ENCODE assay signal across 27 cellular contexts in genomic region chr7:43199761-43200160, GRCh38.
A peak's percentile ranks its signal among the peaks of the same experiment; 100 is the strongest.
DNase-seq lines count a peak whose midpoint lies in the region; ATAC-seq, FAIRE-seq and TF ChIP-seq lines count a peak whose summit lies in the region.
"Had no signal": no experiment of that assay in that cellular context is flagged by ENCODE, and none has a peak within 500 bp of the region (broad histone marks: within the 10 kb centered on the region; RNA-seq: fewer than 3 reads in every experiment).

No MANE protein-coding gene starts in this region.

- H3K9me3 ChIP-seq in SJSA1 (replicated peaks) (no peaks in the 10 kb centered on the region), fibroblast of lung (ENCODE audit: control insufficient read depth, insufficient read depth, low read depth, low read length) (no peaks in the 10 kb centered on the region), skeletal muscle satellite cell (replicated peaks; ENCODE audit: low read length) (no peaks in the 10 kb centered on the region)
- H3K9me3 ChIP-seq: Caco-2, esophagus squamous epithelium, Peyer's patch, uterus had no signal

- intact Hi-C loops in left ventricle myocardium superior (cut with micrococcal nuclease): no loop called here

- DNase-seq in EH (ENCODE audit: low read depth) (peak; percentile 57), SJSA1 (ENCODE audit: low read depth in 1 of 2, low spot score in 2 of 2) (peak in 1 of 2 experiments; percentile 45), fibroblast of lung (ENCODE audit: low read depth in 2 of 2) (peak; percentile 36 to 45), D721Med (ENCODE audit: insufficient read length, low spot score) (no peak), left ventricle myocardium superior (no peak), DMS79 (lab: John Stamatoyannopoulos, UW) (no peak)
- DNase-seq: activated CD4-positive, alpha-beta T cell treated with anti-CD3 and anti-CD28 coated beads for 36 hours; activated CD8-positive, alpha-beta T cell treated with anti-CD3 and anti-CD28 coated beads for 36 hours; Caco-2; esophagus squamous epithelium; GOT3; hypothalamus; left cardiac atrium; NCI-H1048; NCI-H2107; NCI-H345; NCI-H774; Peyer's patch; SHP77 treated with DMSO at 0.1 percent for 48 hours; stimulated activated naive CD8-positive, alpha-beta T cell treated with anti-CD3 and anti-CD28 coated beads, Interleukin-15, amount 100 ng/mL, for 72 hours; uterus had no signal

- H3K9ac ChIP-seq in fibroblast of lung (ENCODE audit: insufficient read depth, low read length) (no peak overlapping the region), skeletal muscle satellite cell (ENCODE audit: low read depth, low read length) (peak overlapping the region; percentile 53)
- H3K9ac ChIP-seq: neural progenitor cell had no signal

- peak overlapping the region; percentile 94 for H3K27ac ChIP-seq in SJSA1
- no peak overlapping the region for H3K27ac ChIP-seq in fibroblast of lung (ENCODE audit: insufficient read depth, low read length)
- H3K27ac ChIP-seq: cardiac muscle cell, esophagus squamous epithelium, neural progenitor cell, Peyer's patch, uterus, VCaP had no signal

- H3K4me2 ChIP-seq in fibroblast of lung (ENCODE audit: extremely low read depth, insufficient read depth, low read length): no peak overlapping the region
- H3K4me2 ChIP-seq in skeletal muscle satellite cell (ENCODE audit: low read length): peak overlapping the region; percentile 60
- H3K4me2 ChIP-seq: neural progenitor cell had no signal

- FAIRE-seq in D721Med (lab: Jason Lieb, UNC): no peak
- FAIRE-seq: GM12878, GM19239 had no signal

- no peaks in the 10 kb centered on the region for H3K79me2 ChIP-seq in fibroblast of lung (ENCODE audit: control insufficient read depth, insufficient read depth, low read length)

- no peak overlapping the region for H3K4me3 ChIP-seq in SJSA1
- H3K4me3 ChIP-seq in fibroblast of lung (replicated peaks in 1 of 4; ENCODE audit: control extremely low read depth in 1 of 4, insufficient read depth in 1 of 4, low read depth in 3 of 4, low read length in 4 of 4): no peak overlapping the region
- H3K4me3 ChIP-seq in skeletal muscle satellite cell (ENCODE audit: low read length): no peak overlapping the region
- H3K4me3 ChIP-seq: cardiac muscle cell, esophagus squamous epithelium, GM12878, neural progenitor cell, Peyer's patch, uterus had no signal

- H3K4me1 ChIP-seq in SJSA1 (replicated peaks) (peaks cover 38% of the 10 kb centered on the region), fibroblast of lung (ENCODE audit: control insufficient read depth, extremely low read depth, insufficient read depth, low read length) (peaks cover 5% of the 10 kb centered on the region), skeletal muscle satellite cell (ENCODE audit: control insufficient read depth, insufficient read depth, low read length) (peaks cover 39% of the 10 kb centered on the region)
- H3K4me1 ChIP-seq: Caco-2, esophagus squamous epithelium, Peyer's patch, uterus had no signal

- H2AFZ ChIP-seq in fibroblast of lung (ENCODE audit: low read length): no peak overlapping the region

- H3K27me3 ChIP-seq in SJSA1 (replicated peaks) (no peaks in the 10 kb centered on the region), fibroblast of lung (ENCODE audit: control insufficient read depth, insufficient read depth, low read length) (no peaks in the 10 kb centered on the region), skeletal muscle satellite cell (ENCODE audit: control insufficient read depth, insufficient read depth, low read length) (no peaks in the 10 kb centered on the region)
- H3K27me3 ChIP-seq: cardiac muscle cell, neural progenitor cell, Peyer's patch, uterus had no signal

- H3K36me3 ChIP-seq in SJSA1 (no peaks in the 10 kb centered on the region), fibroblast of lung (ENCODE audit: control insufficient read depth, insufficient read depth, low read length) (no peaks in the 10 kb centered on the region), skeletal muscle satellite cell (ENCODE audit: insufficient read depth, low read length) (no peaks in the 10 kb centered on the region)
- H3K36me3 ChIP-seq: cardiac muscle cell, esophagus squamous epithelium, neural progenitor cell, Peyer's patch, uterus had no signal

- TF ChIP-seq CTCF in fibroblast of lung (conservative IDR thresholded peaks at IDR 0.05 in 1 of 2, IDR thresholded peaks at IDR 0.05 in 1 of 2; ENCODE audit: low read depth in 1 of 2, low read length in 2 of 2): no peak
- no peak for TF ChIP-seq CTCF in D721Med (IDR thresholded peaks at IDR 0.05; ENCODE audit: insufficient read depth, missing control alignments)

- no peak for ATAC-seq in left ventricle myocardium superior
- ATAC-seq: activated CD4-positive, alpha-beta T cell treated with anti-CD3 and anti-CD28 coated beads for 36 hours; activated CD8-positive, alpha-beta T cell treated with anti-CD3 and anti-CD28 coated beads for 36 hours; GM12878; left cardiac atrium; stimulated activated naive CD8-positive, alpha-beta T cell treated with anti-CD3 and anti-CD28 coated beads, Interleukin-15, amount 100 ng/mL, for 72 hours had no signal

- H4K20me1 ChIP-seq in fibroblast of lung (ENCODE audit: control insufficient read depth, extremely low read depth, insufficient read depth, low read length): no peaks in the 10 kb centered on the region

Comparison
In these comparisons a context has a peak if more than half of its experiments do, and no peak if none do; other contexts are left out.
1. DNase-seq: peak in EH (single experiment) and fibroblast of lung (2 of 2); none in D721Med (single experiment), left ventricle myocardium superior (single experiment) and DMS79 (single experiment).